Comparison of ENCODE assay signal across 8 cellular contexts in genomic region chr17:7897773-7898172, GRCh38. TPM values are rescaled to one million over a fixed set of nuclear protein-coding genes. Genes with fewer than 3 reads are reported as not detected.
A peak's percentile ranks its signal among the peaks of the same experiment; 100 is the strongest.
DNase-seq lines count a peak whose midpoint lies in the region; ATAC-seq, FAIRE-seq and TF ChIP-seq lines count a peak whose summit lies in the region.

No MANE protein-coding gene starts in this region.

- H4K20me1 ChIP-seq in astrocyte (ENCODE audit: insufficient read depth, low read length) (peaks cover 16% of the 10 kb centered on the region), hepatocyte (ENCODE audit: insufficient read depth, poor library complexity, severe bottlenecking) (no peaks in the 10 kb centered on the region)

- DNase-seq in AML-193 (lab: John Stamatoyannopoulos, UW) (peak; percentile 13 to 19), HT-29 (ENCODE audit: low spot score) (peak; percentile 37), astrocyte (ENCODE audit: low read depth) (no peak), hepatocyte (ENCODE audit: low spot score) (peak; percentile 55), tibial artery (no peak), NCI-H510A (lab: John Stamatoyannopoulos, UW) (no peak)
- DNase-seq in stimulated activated CD4-positive, alpha-beta T cell treated with anti-CD3 and anti-CD28 coated beads, Interleukin-4, amount 100 ng/mL, for 1 hour: no peak

- TF ChIP-seq CTCF in astrocyte (IDR thresholded peaks at IDR 0.05; ENCODE audit: insufficient read depth, low read depth, low read length): peak; percentile 28
- peak; percentile 41 for TF ChIP-seq CTCF in hepatocyte (IDR thresholded peaks at IDR 0.05; ENCODE audit: poor library complexity)
- TF ChIP-seq CTCF in tibial artery (IDR thresholded peaks at IDR 0.05): peak; percentile 34 to 55

- no peaks in the 10 kb centered on the region for H3K27me3 Mint-ChIP-seq in astrocyte (ENCODE audit: low read depth, unreplicated experiment)

- WGBS in hepatocyte (ENCODE audit: low lambda C conversion rate, missing lambda C conversion rate): 59% methylated on average over 6 of the region's 6 CpGs

- no peak overlapping the region for H3K4me3 Mint-ChIP-seq in astrocyte (ENCODE audit: unreplicated experiment)

- intact Hi-C loops in tibial artery (cut with DNase I; ENCODE audit: low total_unique reads): loop anchor here (5.0 kb wide), 1 partner anchor 35 kb away; no protein-coding TSS in a partner anchor

- no peak for ATAC-seq in HG03159 (IDR thresholded peaks at IDR 0.05; ENCODE audit: unreplicated experiment)

- H3K4me2 ChIP-seq in astrocyte (ENCODE audit: low read length) (no peak overlapping the region), hepatocyte (no peak overlapping the region)

- H2AFZ ChIP-seq in astrocyte (ENCODE audit: low read depth, low read length) (no peak overlapping the region), hepatocyte (no peak overlapping the region)

- H3K9me2 ChIP-seq in hepatocyte (replicated peaks; ENCODE audit: insufficient read depth): no peaks in the 10 kb centered on the region

- no peaks in the 10 kb centered on the region for H3K27me3 ChIP-seq in astrocyte (ENCODE audit: insufficient read depth, low read length)
- no peaks in the 10 kb centered on the region for H3K27me3 ChIP-seq in hepatocyte
- H3K27me3 ChIP-seq in tibial artery: no peaks in the 10 kb centered on the region

- H3K36me3 ChIP-seq in astrocyte (ENCODE audit: insufficient read depth, low read length) (peaks cover 70% of the 10 kb centered on the region), hepatocyte (replicated peaks; ENCODE audit: insufficient read depth, low read depth) (no peaks in the 10 kb centered on the region), tibial artery (peaks cover 26 to 92% (median 61%) of the 10 kb centered on the region in 3 donors)

- peaks cover 62% of the 10 kb centered on the region for H3K36me3 Mint-ChIP-seq in astrocyte (ENCODE audit: low read depth, unreplicated experiment)

- H3K9me3 Mint-ChIP-seq in astrocyte (ENCODE audit: unreplicated experiment): peaks cover 4% of the 10 kb centered on the region

- no peak overlapping the region for H3K27ac Mint-ChIP-seq in astrocyte (ENCODE audit: unreplicated experiment)

- peak; percentile 71 for FAIRE-seq in astrocyte (lab: Jason Lieb, UNC)

- H3K4me1 ChIP-seq in astrocyte (ENCODE audit: insufficient read depth, low read length): no peaks in the 10 kb centered on the region
- H3K4me1 ChIP-seq in hepatocyte (ENCODE audit: insufficient read depth): no peaks in the 10 kb centered on the region
- H3K4me1 ChIP-seq in tibial artery: no peaks in the 10 kb centered on the region

- no peaks in the 10 kb centered on the region for H3K4me1 Mint-ChIP-seq in astrocyte (ENCODE audit: low read depth, unreplicated experiment)

- no peaks in the 10 kb centered on the region for H3K9me3 ChIP-seq in astrocyte (ENCODE audit: insufficient read depth, low read depth, low read length)
- H3K9me3 ChIP-seq in hepatocyte (ENCODE audit: low read depth): no peaks in the 10 kb centered on the region
- H3K9me3 ChIP-seq in tibial artery: no peaks in the 10 kb centered on the region

- no peak overlapping the region for H3K9ac ChIP-seq in astrocyte (ENCODE audit: low read length)

- H3K27ac ChIP-seq in astrocyte (ENCODE audit: low read depth, low read length): no peak overlapping the region
- no peak overlapping the region for H3K27ac ChIP-seq in hepatocyte
- H3K27ac ChIP-seq in tibial artery: no peak overlapping the region

- H3K4me3 ChIP-seq in astrocyte (ENCODE audit: insufficient read depth, low read depth, low read length) (no peak overlapping the region), hepatocyte (no peak overlapping the region), tibial artery (no peak overlapping the region)

- H3K79me2 ChIP-seq in astrocyte (ENCODE audit: insufficient read depth, low read length) (no peaks in the 10 kb centered on the region), hepatocyte (peaks cover 1% of the 10 kb centered on the region)

RNA-seq across cellular contexts. Expression of gene CHD3, which starts 9.2 kb away (rescaled TPM):
- total RNA-seq in HT-29 (2014; rRNA removed; shearing (Covaris generic)): 52.8 and 54.3 TPM in 2 replicates
- 109 and 111 TPM in 2 replicates for total RNA-seq in astrocyte
- total RNA-seq in hepatocyte: 65.6 and 75.3 TPM in 2 replicates
- polyA plus RNA-seq in hepatocyte: 41.2 and 49.4 TPM in 2 replicates

RNA-seq across cellular contexts. Expression of gene RNF227, which starts 18.3 kb away (rescaled TPM):
- total RNA-seq in HT-29 (2014; rRNA removed; shearing (Covaris generic)): 0.81 and 1.1 TPM in 2 replicates
- total RNA-seq in astrocyte (0.54 and 1.1 TPM in 2 replicates), hepatocyte (2.9 and 3.5 TPM in 2 replicates)
- 2.5 and 4.8 TPM in 2 replicates for polyA plus RNA-seq in hepatocyte

RNA-seq across cellular contexts. Expression of gene KCNAB3, which starts 31.9 kb away (rescaled TPM):
- 0.74 and 1.4 TPM in 2 replicates for total RNA-seq in HT-29 (2014; rRNA removed; shearing (Covaris generic))
- 1.0 and 1.4 TPM in 2 replicates for total RNA-seq in astrocyte
- total RNA-seq in hepatocyte: 1.4 and 1.8 TPM in 2 replicates
- 1.8 and 3.8 TPM in 2 replicates for polyA plus RNA-seq in hepatocyte

RNA-seq across cellular contexts. Expression of gene TRAPPC1, which starts 34.0 kb away (rescaled TPM):
- 22.0 and 24.5 TPM in 2 replicates for total RNA-seq in HT-29 (2014; rRNA removed; shearing (Covaris generic))
- total RNA-seq in astrocyte: 184 and 188 TPM in 2 replicates
- 20.7 and 29.5 TPM in 2 replicates for total RNA-seq in hepatocyte
- 272 and 299 TPM in 2 replicates for polyA plus RNA-seq in hepatocyte

RNA-seq across cellular contexts. Expression of gene CNTROB, which starts 34.2 kb away (rescaled TPM):
- total RNA-seq in HT-29 (2014; rRNA removed; shearing (Covaris generic)): 17.3 and 24.4 TPM in 2 replicates
- 22.3 and 25.3 TPM in 2 replicates for total RNA-seq in astrocyte
- total RNA-seq in hepatocyte: 19.4 and 21.1 TPM in 2 replicates
- 30.6 and 37.5 TPM in 2 replicates for polyA plus RNA-seq in hepatocyte

Comparison
In these comparisons a context has a peak if more than half of its experiments do, and no peak if none do; other contexts are left out.
1. DNase-seq: peak in AML-193 (2 of 2), HT-29 (single experiment) and hepatocyte (single experiment); none in astrocyte (single experiment), tibial artery (0 of 2), stimulated activated CD4-positive, alpha-beta T cell treated with anti-CD3 and anti-CD28 coated beads, Interleukin-4, amount 100 ng/mL, for 1 hour (single experiment) and NCI-H510A (single experiment).
2. Peak in every context shown above with its lines, with median percentiles within 50 percentile points of each other: CTCF ChIP-seq.